Comparison of ENCODE assay signal across 23 cellular contexts in the genomic region with DNA sequence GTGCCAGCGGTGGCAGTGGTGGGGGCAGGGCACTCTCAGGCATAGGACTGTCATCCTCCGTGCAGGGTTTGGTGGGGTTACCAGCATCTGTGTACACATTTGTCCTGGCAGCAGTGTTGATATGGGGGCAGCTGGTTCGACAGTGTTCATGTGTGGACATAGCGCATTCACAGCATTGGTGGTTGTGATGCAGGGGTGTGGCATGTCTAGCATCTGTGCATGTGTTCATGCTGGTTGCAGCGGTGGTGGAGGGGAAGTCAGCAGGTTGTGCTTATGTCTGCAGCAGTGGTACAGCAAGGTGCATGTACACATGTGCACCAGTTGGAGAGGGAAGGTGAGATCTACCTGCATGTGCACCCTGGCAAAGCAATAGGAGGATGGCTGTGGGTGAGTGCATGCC.
"Had no signal": no experiment of that assay in that cellular context is flagged by ENCODE, and none has a peak within 500 bp of the region (broad histone marks: within the 10 kb centered on the region; RNA-seq: fewer than 3 reads in every experiment).

No MANE protein-coding gene starts in this region.

- H3K36me3 ChIP-seq: colonic mucosa, esophagus muscularis mucosa, esophagus squamous epithelium, gastrocnemius medialis, gastroesophageal sphincter, heart left ventricle, heart right ventricle had no signal

- DNase-seq: colonic mucosa; cortex of kidney; dermis blood vessel endothelial cell; dorsolateral prefrontal cortex; effector CD4-positive, alpha-beta T cell; effector CD8-positive, alpha-beta T cell; effector memory CD4-positive, alpha-beta T cell; effector memory CD8-positive, alpha-beta T cell; erythroblast; esophagus squamous epithelium; foreskin keratinocyte; foreskin melanocyte; gastrocnemius medialis; glutamatergic neuron; head of caudate nucleus; heart right ventricle had no signal

- H3K9me3 Mint-ChIP-seq: effector memory CD8-positive, alpha-beta T cell had no signal

- H3K27me3 Mint-ChIP-seq: dendritic cell treated with granulocyte-macrophage colony-stimulating factor and Interleukin-4, amounts not matched to agents 40 ng/mL and 50 ng/mL, for 4 days had no signal

- H3K27me3 ChIP-seq: colonic mucosa, esophagus muscularis mucosa, esophagus squamous epithelium, foreskin keratinocyte, gastroesophageal sphincter had no signal

- H3K9me3 ChIP-seq: colonic mucosa, esophagus muscularis mucosa, esophagus squamous epithelium, gastrocnemius medialis, gastroesophageal sphincter had no signal

- H3K27ac Mint-ChIP-seq: dendritic cell treated with granulocyte-macrophage colony-stimulating factor and Interleukin-4, amounts not matched to agents 40 ng/mL and 50 ng/mL, for 4 days; effector memory CD8-positive, alpha-beta T cell had no signal

- H3K4me3 Mint-ChIP-seq: dendritic cell treated with granulocyte-macrophage colony-stimulating factor and Interleukin-4, amounts not matched to agents 40 ng/mL and 50 ng/mL, for 4 days; effector memory CD8-positive, alpha-beta T cell had no signal

- H3K4me1 ChIP-seq: colonic mucosa, esophagus muscularis mucosa, esophagus squamous epithelium, foreskin keratinocyte, gastrocnemius medialis, gastroesophageal sphincter, heart left ventricle, heart right ventricle had no signal

- H3K27ac ChIP-seq: colonic mucosa, coronary artery, dorsolateral prefrontal cortex, epithelial cell of prostate, esophagus muscularis mucosa, esophagus squamous epithelium, foreskin keratinocyte, gastrocnemius medialis, gastroesophageal sphincter, heart left ventricle, heart right ventricle had no signal

- ATAC-seq: effector memory CD8-positive, alpha-beta T cell; esophagus mucosa; foreskin keratinocyte; gastrocnemius medialis; gastroesophageal sphincter; heart left ventricle; heart right ventricle had no signal

- H3K4me3 ChIP-seq: colonic mucosa, coronary artery, dorsolateral prefrontal cortex, esophagus muscularis mucosa, esophagus squamous epithelium, gastrocnemius medialis, gastroesophageal sphincter, heart left ventricle, heart right ventricle had no signal
